In genomic region chr1:48208652-48209051, GRCh38 we compare ENCODE assay signal across 37 cellular contexts. TPM values are rescaled to one million over a fixed set of nuclear protein-coding genes. Genes with fewer than 3 reads are reported as not detected.
"Had no signal": no experiment of that assay in that cellular context is flagged by ENCODE, and none has a peak within 500 bp of the region (broad histone marks: within the 10 kb centered on the region; RNA-seq: fewer than 3 reads in every experiment).

No MANE protein-coding gene starts in this region.

- DNase-seq: activated B cell treated with CpG ODN at 0.5 μM for 24 hours; activated CD4-positive, alpha-beta memory T cell treated with anti-CD3 and anti-CD28 coated beads, Interleukin-2, amount 10 ng/mL, durations not matched to agents 7 days and 5 days; activated CD4-positive, alpha-beta T cell treated with anti-CD3 and anti-CD28 coated beads for 4 hours; activated CD4-positive, CD25-positive, alpha-beta regulatory T cell treated with anti-CD3 and anti-CD28 coated beads, Interleukin-2, amount 50 U/mL, for 72 hours; activated CD8-positive, alpha-beta memory T cell treated with anti-CD3 and anti-CD28 coated beads for 24 hours; activated effector memory CD4-positive, alpha-beta T cell treated with anti-CD3 and anti-CD28 coated beads, Interleukin-2, amount 50 U/mL, for 16 hours; activated naive CD4-positive, alpha-beta T cell; activated naive CD4-positive, alpha-beta T cell treated with anti-CD3 and anti-CD28 coated beads, Interleukin-2, amount 50 U/mL, for 16 hours; activated naive CD8-positive, alpha-beta T cell treated with anti-CD3 and anti-CD28 coated beads for 36 hours; activated T-cell treated with anti-CD3 and anti-CD28 coated beads, Interleukin-2, amount 50 U/mL, for 1 hour; activated T-cell treated with anti-CD3 and anti-CD28 coated beads, Interleukin-2, amount 50 U/mL, for 72 hours; amniotic stem cell; aorta; brain microvascular endothelial cell; central memory CD4-positive, alpha-beta T cell; Kasumi-1; MG63; NCI-H1048; NCI-H1105 treated with DMSO at 0.1 percent for 48 hours; NCI-H1436; NCI-H1694; NCI-H1930; NCI-H2081 treated with DMSO at 0.1 percent for 48 hours; NCI-H345; NCI-H524 treated with DMSO at 0.1 percent for 48 hours; NK-92 treated with Interleukin-12 subunit alpha and Interleukin-12 subunit beta, amount 100 ng/mL, for 24 hours; PC-3; Peyer's patch; RPMI8226; SHP77 treated with DMSO at 0.1 percent for 48 hours; SK-N-SH had no signal

- H3K9me3 Mint-ChIP-seq: activated B cell treated with CpG ODN at 0.5 μM for 24 hours; activated CD4-positive, alpha-beta memory T cell treated with anti-CD3 and anti-CD28 coated beads, Interleukin-2, amount 10 ng/mL, durations not matched to agents 7 days and 5 days; activated naive CD8-positive, alpha-beta T cell treated with anti-CD3 and anti-CD28 coated beads for 36 hours; activated T-cell treated with anti-CD3 and anti-CD28 coated beads, Interleukin-2, amount 50 U/mL, for 72 hours; activated T-helper 17 cell treated with anti-CD3 and anti-CD28 coated beads, Interleukin-2, amount 50 U/mL, for 72 hours; T-helper 1 cell treated with Interleukin-12 subunit alpha and Interleukin-12 subunit beta and Interleukin-4 antibody, amounts not matched to agents 30 μg/mL and 1 μg/mL, for 36 hours; T-helper 2 cell treated with Interferon-gamma antibody and Interleukin-4, amounts not matched to agents 5 μg/mL and 100 μg/mL, for 36 hours had no signal

- H3K27me3 ChIP-seq: brain microvascular endothelial cell, MG63, Peyer's patch, SJSA1 had no signal

- H3K9me3 ChIP-seq: MG63, Peyer's patch, SJSA1, SK-N-SH had no signal

- H3K4me3 Mint-ChIP-seq: activated B cell treated with CpG ODN at 0.5 μM for 24 hours; activated CD4-positive, alpha-beta memory T cell treated with anti-CD3 and anti-CD28 coated beads, Interleukin-2, amount 10 ng/mL, durations not matched to agents 7 days and 5 days; activated naive CD8-positive, alpha-beta T cell treated with anti-CD3 and anti-CD28 coated beads for 36 hours; activated T-cell treated with anti-CD3 and anti-CD28 coated beads, Interleukin-2, amount 50 U/mL, for 72 hours; activated T-helper 17 cell treated with anti-CD3 and anti-CD28 coated beads, Interleukin-2, amount 50 U/mL, for 72 hours; T-helper 1 cell treated with Interleukin-12 subunit alpha and Interleukin-12 subunit beta and Interleukin-4 antibody, amounts not matched to agents 30 μg/mL and 1 μg/mL, for 36 hours; T-helper 2 cell treated with Interferon-gamma antibody and Interleukin-4, amounts not matched to agents 5 μg/mL and 100 μg/mL, for 36 hours had no signal

- H3K4me1 ChIP-seq: Peyer's patch, SJSA1 had no signal

- H3K27ac Mint-ChIP-seq: activated B cell treated with CpG ODN at 0.5 μM for 24 hours; activated CD4-positive, alpha-beta memory T cell treated with anti-CD3 and anti-CD28 coated beads, Interleukin-2, amount 10 ng/mL, durations not matched to agents 7 days and 5 days; activated naive CD8-positive, alpha-beta T cell treated with anti-CD3 and anti-CD28 coated beads for 36 hours; activated T-cell treated with anti-CD3 and anti-CD28 coated beads, Interleukin-2, amount 50 U/mL, for 72 hours; activated T-helper 17 cell treated with anti-CD3 and anti-CD28 coated beads, Interleukin-2, amount 50 U/mL, for 72 hours; T-helper 1 cell treated with Interleukin-12 subunit alpha and Interleukin-12 subunit beta and Interleukin-4 antibody, amounts not matched to agents 30 μg/mL and 1 μg/mL, for 36 hours; T-helper 2 cell treated with Interferon-gamma antibody and Interleukin-4, amounts not matched to agents 5 μg/mL and 100 μg/mL, for 36 hours had no signal

- H3K27me3 Mint-ChIP-seq: activated naive CD8-positive, alpha-beta T cell treated with anti-CD3 and anti-CD28 coated beads for 36 hours had no signal

- H3K36me3 ChIP-seq: brain microvascular endothelial cell, MG63, Peyer's patch, SJSA1 had no signal

- H3K4me3 ChIP-seq: MG63, Peyer's patch, SJSA1 had no signal

- H3K4me2 ChIP-seq: SK-N-SH had no signal

- H3K4me1 Mint-ChIP-seq: activated B cell treated with CpG ODN at 0.5 μM for 24 hours; activated CD4-positive, alpha-beta memory T cell treated with anti-CD3 and anti-CD28 coated beads, Interleukin-2, amount 10 ng/mL, durations not matched to agents 7 days and 5 days; activated naive CD8-positive, alpha-beta T cell treated with anti-CD3 and anti-CD28 coated beads for 36 hours; activated T-helper 17 cell treated with anti-CD3 and anti-CD28 coated beads, Interleukin-2, amount 50 U/mL, for 72 hours had no signal

- H3K9ac ChIP-seq: SK-N-SH had no signal

- H3K27ac ChIP-seq: brain microvascular endothelial cell, Peyer's patch, SJSA1 had no signal

- H3K9me2 ChIP-seq: SK-N-SH had no signal

- ATAC-seq: activated T-cell treated with anti-CD3 and anti-CD28 coated beads, Interleukin-2, amount 50 U/mL, for 72 hours; activated T-helper 17 cell treated with anti-CD3 and anti-CD28 coated beads, Interleukin-2, amount 50 U/mL, for 72 hours; PC-3 had no signal

- H3K36me3 Mint-ChIP-seq: activated naive CD8-positive, alpha-beta T cell treated with anti-CD3 and anti-CD28 coated beads for 36 hours had no signal

RNA-seq across cellular contexts. Expression of gene SLC5A9, which starts 13.9 kb away (rescaled TPM):
- total RNA-seq: activated B cell treated with CpG ODN at 0.5 μM for 24 hours; activated CD4-positive, alpha-beta memory T cell treated with anti-CD3 and anti-CD28 coated beads, Interleukin-2, amount 10 ng/mL, durations not matched to agents 7 days and 5 days; activated naive CD8-positive, alpha-beta T cell treated with anti-CD3 and anti-CD28 coated beads for 36 hours; activated T-cell treated with anti-CD3 and anti-CD28 coated beads, Interleukin-2, amount 50 U/mL, for 72 hours; activated T-helper 17 cell treated with anti-CD3 and anti-CD28 coated beads, Interleukin-2, amount 50 U/mL, for 72 hours; chondrocyte; NCI-H460; PC-3; SJSA1 had no signal
- polyA plus RNA-seq: SK-N-SH had no signal
